In the genomic region with DNA sequence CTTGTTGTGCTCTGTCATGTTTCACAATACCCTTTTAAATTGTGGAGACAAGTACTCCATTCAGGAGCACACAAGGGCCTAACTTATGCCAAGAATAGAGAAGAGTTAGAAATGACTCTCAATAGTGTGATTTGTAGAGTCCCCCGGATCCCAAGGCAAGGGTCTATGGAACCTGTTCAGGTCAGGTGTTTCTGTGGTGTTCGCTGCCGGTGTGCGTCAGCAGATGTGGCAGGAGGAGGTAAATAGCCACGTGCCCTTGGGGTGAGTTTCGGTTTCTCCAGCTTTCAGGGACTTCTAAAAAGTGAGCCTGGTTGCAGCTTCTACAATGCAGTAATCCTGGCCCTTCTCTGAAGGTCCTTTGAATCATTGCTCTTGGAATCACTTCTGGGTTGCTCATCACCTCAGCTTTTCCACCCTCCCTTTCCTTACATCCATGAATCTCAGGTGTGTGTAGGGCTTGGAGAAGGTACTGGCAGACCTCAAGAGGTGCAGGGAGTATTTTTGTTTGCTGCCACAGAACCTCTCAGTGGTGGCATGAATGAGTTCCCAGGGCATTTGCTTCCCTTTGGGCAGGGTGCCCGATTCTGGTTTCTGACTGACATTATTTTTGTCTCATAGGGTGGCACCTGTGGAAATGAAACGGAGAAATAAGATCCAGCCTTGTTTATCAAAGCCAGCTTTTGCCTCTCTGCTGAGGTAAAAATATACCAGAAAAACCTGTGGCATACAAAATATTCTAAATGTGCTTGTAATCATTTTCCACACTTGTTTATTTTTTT, we compare ENCODE assay signal across 10 cellular contexts. TPM values are rescaled to one million over a fixed set of nuclear protein-coding genes. Genes with fewer than 3 reads are reported as not detected.
DNase-seq lines count a peak whose midpoint lies in the region; ATAC-seq and TF ChIP-seq lines count a peak whose summit lies in the region.
"Had no signal": no experiment of that assay in that cellular context is flagged by ENCODE, and none has a peak within 500 bp of the region (broad histone marks: within the 10 kb centered on the region; RNA-seq: fewer than 3 reads in every experiment).

No MANE protein-coding gene starts in this region.

- TF ChIP-seq CTCF in spleen (IDR thresholded peaks at IDR 0.05 in 8 of 11, conservative IDR thresholded peaks at IDR 0.05 in 3 of 11): no peak

- H3K36me3 ChIP-seq in spleen: peaks cover 0 to 27% (median 0%) of the 10 kb centered on the region in 6 donors

- H3K27ac ChIP-seq in cingulate gyrus (ENCODE audit: low read depth, low read length): peak overlapping the region; percentile 43
- peak overlapping the region in 4 of 8 donors; percentile 30 to 48 (median 35) for H3K27ac ChIP-seq in spleen

- H3K9me3 ChIP-seq in spleen: no peaks in the 10 kb centered on the region

- intact Hi-C loops in spleen (cut with DNase I; ENCODE audit: low total_unique reads): no loop called here

- H3K27me3 ChIP-seq in spleen (replicated peaks in 1 of 7): no peaks in the 10 kb centered on the region

- DNase-seq in DMS79 treated with DMSO at 0.1 percent for 48 hours (lab: John Stamatoyannopoulos, UW): peak; percentile 13
- DNase-seq in DMS79 (lab: John Stamatoyannopoulos, UW): no peak
- peak; percentile 52 for DNase-seq in spleen
- DNase-seq in NCI-H345 (lab: John Stamatoyannopoulos, UW): no peak
- DNase-seq in NCI-H2227 treated with DMSO at 0.1 percent for 48 hours (lab: John Stamatoyannopoulos, UW): no peak
- no peak for DNase-seq in ureter (ENCODE audit: low spot score)
- DNase-seq: activated T-cell treated with anti-CD3 and anti-CD28 coated beads for 4 hours, NCI-H2081 had no signal

- H3K4me3 ChIP-seq in spleen: no peak overlapping the region

- H3K4me1 ChIP-seq in spleen: peaks cover 0 to 40% (median 10%) of the 10 kb centered on the region in 6 donors

- TF ChIP-seq POLR2A in spleen (IDR thresholded peaks at IDR 0.05): no peak

- ATAC-seq in HG03097 (IDR thresholded peaks at IDR 0.05; ENCODE audit: low FRiP score, unreplicated experiment): peak; percentile 61

- 46 to 60% (median 55%) methylated on average over 8 of the region's 8 CpGs for WGBS in spleen, 5 donors

RNA-seq across cellular contexts. Expression of gene ST3GAL6, which starts 7.3 kb away (rescaled TPM):
- total RNA-seq in spleen (10 to 100 TPM in 3 of 7 donors, 1 to 10 TPM in 4; 6.9 to 16.8 (median 9.9) TPM), ureter (7.8 TPM)
- 1 to 10 TPM; 2.5 to 7.2 (median 5.4) TPM for polyA plus RNA-seq in spleen

Comparison
In these comparisons a context has a peak if more than half of its experiments do, and no peak if none do; other contexts are left out.
1. DNase-seq: peak in DMS79 treated with DMSO at 0.1 percent for 48 hours (single experiment) and spleen (single experiment); none in DMS79 (single experiment), NCI-H345 (single experiment), NCI-H2227 treated with DMSO at 0.1 percent for 48 hours (single experiment) and ureter (single experiment).